ENCODE assay signal across 21 cellular contexts in the genomic region with DNA sequence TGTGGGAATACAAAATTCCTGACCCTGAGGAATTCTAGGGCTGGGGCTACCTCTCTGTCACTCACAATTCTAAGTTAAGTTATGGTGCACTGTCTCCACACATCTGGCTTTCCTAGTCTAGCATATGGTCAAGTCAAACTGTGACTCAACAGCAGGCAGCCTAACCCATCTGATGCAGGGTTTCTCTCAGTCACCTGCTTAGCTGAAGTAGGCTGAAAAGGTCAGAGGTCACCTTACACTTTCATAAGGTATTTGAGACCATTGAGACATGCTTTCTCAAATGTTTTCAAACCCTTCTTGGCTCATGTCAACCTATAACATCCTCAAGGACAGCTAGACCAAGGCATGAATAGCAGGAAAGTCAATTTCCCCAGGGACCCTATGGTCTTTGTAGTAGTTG.
DNase-seq lines count a peak whose midpoint lies in the region; ATAC-seq, FAIRE-seq and TF ChIP-seq lines count a peak whose summit lies in the region.
"Had no signal": no experiment of that assay in that cellular context is flagged by ENCODE, and none has a peak within 500 bp of the region (broad histone marks: within the 10 kb centered on the region; RNA-seq: fewer than 3 reads in every experiment).

No MANE protein-coding gene starts in this region.

- H3K4me3 ChIP-seq in cardiac muscle cell: no peak overlapping the region
- H3K4me3 ChIP-seq in heart left ventricle: no peak overlapping the region
- H3K4me3 ChIP-seq in KMS-11 (IDR thresholded peaks at IDR 0.05; ENCODE audit: insufficient read depth, low read depth, low read length): no peak overlapping the region
- no peak overlapping the region for H3K4me3 ChIP-seq in bronchial epithelial cell (ENCODE audit: low read depth, low read length)

- no peak for TF ChIP-seq POLR2A in heart left ventricle (IDR thresholded peaks at IDR 0.05)

- intact Hi-C loops in heart left ventricle (cut with DNase I): no loop called here

- H3K4me2 ChIP-seq in KMS-11: peak overlapping the region; percentile 84; the same call in 1 of the 2 replicates

- H3K4me1 Mint-ChIP-seq in nephron progenitor cell: peaks cover 43% of the 10 kb centered on the region
- no peaks in the 10 kb centered on the region for H3K4me1 Mint-ChIP-seq in activated T-helper 17 cell treated with anti-CD3 and anti-CD28 coated beads, Interleukin-2, amount 50 U/mL, for 72 hours

- ATAC-seq in heart left ventricle: no peak
- ATAC-seq in activated T-helper 17 cell treated with anti-CD3 and anti-CD28 coated beads, Interleukin-2, amount 50 U/mL, for 72 hours (replicated peaks): no peak

- peak overlapping the region; percentile 28 for H3K4me3 Mint-ChIP-seq in nephron progenitor cell
- H3K4me3 Mint-ChIP-seq in activated T-helper 17 cell treated with anti-CD3 and anti-CD28 coated beads, Interleukin-2, amount 50 U/mL, for 72 hours: no peak overlapping the region
- H3K4me3 Mint-ChIP-seq: B cell; CD4-positive, alpha-beta T cell had no signal

- peak; percentile 43 for FAIRE-seq in bronchial epithelial cell (lab: Jason Lieb, UNC)
- FAIRE-seq: GM18507 had no signal

- H3K27ac Mint-ChIP-seq in nephron progenitor cell: no peak overlapping the region
- H3K27ac Mint-ChIP-seq in activated T-helper 17 cell treated with anti-CD3 and anti-CD28 coated beads, Interleukin-2, amount 50 U/mL, for 72 hours: no peak overlapping the region
- H3K27ac Mint-ChIP-seq: CD4-positive, alpha-beta T cell had no signal

- H3K9ac ChIP-seq in KMS-11: no peak overlapping the region

- peaks cover 5% of the 10 kb centered on the region for H3K4me1 ChIP-seq in cardiac muscle cell (ENCODE audit: low read depth)
- H3K4me1 ChIP-seq in heart left ventricle: peaks cover 0 to 27% (median 3%) of the 10 kb centered on the region in 12 donors
- peaks cover 37% of the 10 kb centered on the region for H3K4me1 ChIP-seq in KMS-11 (ENCODE audit: low read depth, poor library complexity, severe bottlenecking)

- no peaks in the 10 kb centered on the region for H4K20me1 ChIP-seq in KMS-11 (ENCODE audit: insufficient read depth)

- H3K9me3 Mint-ChIP-seq in nephron progenitor cell: peaks cover 48% of the 10 kb centered on the region
- no peaks in the 10 kb centered on the region for H3K9me3 Mint-ChIP-seq in activated T-helper 17 cell treated with anti-CD3 and anti-CD28 coated beads, Interleukin-2, amount 50 U/mL, for 72 hours
- H3K9me3 Mint-ChIP-seq: CD4-positive, alpha-beta T cell had no signal

- H3K36me3 ChIP-seq in cardiac muscle cell (peaks cover 7% of the 10 kb centered on the region), heart left ventricle (no peaks in the 10 kb centered on the region), KMS-11 (ENCODE audit: insufficient read depth) (no peaks in the 10 kb centered on the region), bronchial epithelial cell (ENCODE audit: control insufficient read depth, insufficient read depth, low read length) (no peaks in the 10 kb centered on the region)

- no peak for DNase-seq in cardiac muscle cell (ENCODE audit: low read depth in 1 of 2, low spot score in 1 of 2)
- DNase-seq in heart left ventricle: no peak
- DNase-seq in bronchial epithelial cell (ENCODE audit: low read depth): no peak
- no peak for DNase-seq in nephron progenitor cell
- DNase-seq in COLO668 (lab: John Stamatoyannopoulos, UW; ENCODE audit: unreplicated experiment): no peak
- DNase-seq in NOMO-1 treated with dmso at 0.1 percent for 144 hours (lab: John Stamatoyannopoulos, UW; ENCODE audit: unreplicated experiment): no peak
- DNase-seq: CD4-positive, alpha-beta T cell; H7; NCI-H1417; NCI-H187 treated with DMSO at 0.1 percent for 48 hours; NCI-H2227 treated with DMSO at 0.1 percent for 48 hours; NCI-H524 treated with DMSO at 0.1 percent for 48 hours; NK-92 treated with Interleukin-12 subunit alpha and Interleukin-12 subunit beta, amount 100 ng/mL, for 24 hours; OCI-M1; Right ventricle myocardium superior; SW 1271 had no signal

- no peak overlapping the region for H2AFZ ChIP-seq in KMS-11 (ENCODE audit: low read depth)

- TF ChIP-seq CTCF in cardiac muscle cell (IDR thresholded peaks at IDR 0.05; ENCODE audit: low read depth, low read length): no peak
- no peak for TF ChIP-seq CTCF in heart left ventricle (IDR thresholded peaks at IDR 0.05)
- no peak for TF ChIP-seq CTCF in KMS-11 (conservative IDR thresholded peaks at IDR 0.05; ENCODE audit: low read depth, low read length)
- no peak for TF ChIP-seq CTCF in bronchial epithelial cell (IDR thresholded peaks at IDR 0.05; ENCODE audit: insufficient read depth, low read length, severe bottlenecking)
- no peak for TF ChIP-seq CTCF in nephron progenitor cell (IDR thresholded peaks at IDR 0.05)

- H3K27me3 ChIP-seq in cardiac muscle cell (no peaks in the 10 kb centered on the region), heart left ventricle (peaks cover 0 to 9% (median 0%) of the 10 kb centered on the region in 9 donors), KMS-11 (ENCODE audit: insufficient read depth, low read depth) (no peaks in the 10 kb centered on the region), bronchial epithelial cell (ENCODE audit: control insufficient read depth, insufficient read depth, low read length) (no peaks in the 10 kb centered on the region)

- H3K79me2 ChIP-seq in KMS-11 (ENCODE audit: insufficient read depth, low read depth): peaks cover 63% of the 10 kb centered on the region

- peaks cover 68% of the 10 kb centered on the region for H3K36me3 Mint-ChIP-seq in nephron progenitor cell (ENCODE audit: low read depth)
- H3K36me3 Mint-ChIP-seq in activated T-helper 17 cell treated with anti-CD3 and anti-CD28 coated beads, Interleukin-2, amount 50 U/mL, for 72 hours (ENCODE audit: low read depth): no peaks in the 10 kb centered on the region

- H3K27ac ChIP-seq in cardiac muscle cell: peak overlapping the region; percentile 4
- no peak overlapping the region for H3K27ac ChIP-seq in heart left ventricle
- H3K27ac ChIP-seq in KMS-11: no peak overlapping the region
- H3K27ac ChIP-seq: HL-60 had no signal

- no peaks in the 10 kb centered on the region for H3K27me3 Mint-ChIP-seq in nephron progenitor cell (ENCODE audit: low read depth, poor library complexity)
- no peaks in the 10 kb centered on the region for H3K27me3 Mint-ChIP-seq in activated T-helper 17 cell treated with anti-CD3 and anti-CD28 coated beads, Interleukin-2, amount 50 U/mL, for 72 hours
- H3K27me3 Mint-ChIP-seq: B cell; CD4-positive, alpha-beta T cell had no signal

- H3K9me3 ChIP-seq in cardiac muscle cell (ENCODE audit: low read depth) (no peaks in the 10 kb centered on the region), heart left ventricle (no peaks in the 10 kb centered on the region)
